In the genomic region with DNA sequence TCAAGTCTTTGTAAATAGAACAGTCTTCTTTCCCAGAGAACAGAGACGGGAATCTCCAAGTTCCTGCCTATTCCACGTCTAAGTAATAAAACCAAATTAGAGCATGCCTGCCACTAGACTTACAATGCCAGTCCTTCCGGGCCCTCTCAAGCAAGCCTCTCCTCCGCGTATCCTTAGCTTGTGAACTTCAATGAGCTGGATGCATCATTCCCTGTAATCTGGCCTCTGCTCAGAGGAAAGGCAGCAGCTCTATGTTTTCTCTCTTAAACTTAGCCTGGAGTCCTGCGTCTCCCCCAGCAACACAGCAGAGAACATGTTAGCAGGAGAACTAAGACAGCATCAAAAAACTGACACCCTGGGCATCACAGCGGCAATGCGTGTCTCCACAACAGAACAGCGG, we compare ENCODE assay signal across 1 cellular context.
TF ChIP-seq lines count a peak whose summit lies in the region.

No MANE protein-coding gene starts in this region.

TF ChIP-seq in GM23338, 12 proteins besides CTCF, POLR2A, EP300 and RAD21 (continued from another document):
- TF ChIP-seq, protein P1, sequence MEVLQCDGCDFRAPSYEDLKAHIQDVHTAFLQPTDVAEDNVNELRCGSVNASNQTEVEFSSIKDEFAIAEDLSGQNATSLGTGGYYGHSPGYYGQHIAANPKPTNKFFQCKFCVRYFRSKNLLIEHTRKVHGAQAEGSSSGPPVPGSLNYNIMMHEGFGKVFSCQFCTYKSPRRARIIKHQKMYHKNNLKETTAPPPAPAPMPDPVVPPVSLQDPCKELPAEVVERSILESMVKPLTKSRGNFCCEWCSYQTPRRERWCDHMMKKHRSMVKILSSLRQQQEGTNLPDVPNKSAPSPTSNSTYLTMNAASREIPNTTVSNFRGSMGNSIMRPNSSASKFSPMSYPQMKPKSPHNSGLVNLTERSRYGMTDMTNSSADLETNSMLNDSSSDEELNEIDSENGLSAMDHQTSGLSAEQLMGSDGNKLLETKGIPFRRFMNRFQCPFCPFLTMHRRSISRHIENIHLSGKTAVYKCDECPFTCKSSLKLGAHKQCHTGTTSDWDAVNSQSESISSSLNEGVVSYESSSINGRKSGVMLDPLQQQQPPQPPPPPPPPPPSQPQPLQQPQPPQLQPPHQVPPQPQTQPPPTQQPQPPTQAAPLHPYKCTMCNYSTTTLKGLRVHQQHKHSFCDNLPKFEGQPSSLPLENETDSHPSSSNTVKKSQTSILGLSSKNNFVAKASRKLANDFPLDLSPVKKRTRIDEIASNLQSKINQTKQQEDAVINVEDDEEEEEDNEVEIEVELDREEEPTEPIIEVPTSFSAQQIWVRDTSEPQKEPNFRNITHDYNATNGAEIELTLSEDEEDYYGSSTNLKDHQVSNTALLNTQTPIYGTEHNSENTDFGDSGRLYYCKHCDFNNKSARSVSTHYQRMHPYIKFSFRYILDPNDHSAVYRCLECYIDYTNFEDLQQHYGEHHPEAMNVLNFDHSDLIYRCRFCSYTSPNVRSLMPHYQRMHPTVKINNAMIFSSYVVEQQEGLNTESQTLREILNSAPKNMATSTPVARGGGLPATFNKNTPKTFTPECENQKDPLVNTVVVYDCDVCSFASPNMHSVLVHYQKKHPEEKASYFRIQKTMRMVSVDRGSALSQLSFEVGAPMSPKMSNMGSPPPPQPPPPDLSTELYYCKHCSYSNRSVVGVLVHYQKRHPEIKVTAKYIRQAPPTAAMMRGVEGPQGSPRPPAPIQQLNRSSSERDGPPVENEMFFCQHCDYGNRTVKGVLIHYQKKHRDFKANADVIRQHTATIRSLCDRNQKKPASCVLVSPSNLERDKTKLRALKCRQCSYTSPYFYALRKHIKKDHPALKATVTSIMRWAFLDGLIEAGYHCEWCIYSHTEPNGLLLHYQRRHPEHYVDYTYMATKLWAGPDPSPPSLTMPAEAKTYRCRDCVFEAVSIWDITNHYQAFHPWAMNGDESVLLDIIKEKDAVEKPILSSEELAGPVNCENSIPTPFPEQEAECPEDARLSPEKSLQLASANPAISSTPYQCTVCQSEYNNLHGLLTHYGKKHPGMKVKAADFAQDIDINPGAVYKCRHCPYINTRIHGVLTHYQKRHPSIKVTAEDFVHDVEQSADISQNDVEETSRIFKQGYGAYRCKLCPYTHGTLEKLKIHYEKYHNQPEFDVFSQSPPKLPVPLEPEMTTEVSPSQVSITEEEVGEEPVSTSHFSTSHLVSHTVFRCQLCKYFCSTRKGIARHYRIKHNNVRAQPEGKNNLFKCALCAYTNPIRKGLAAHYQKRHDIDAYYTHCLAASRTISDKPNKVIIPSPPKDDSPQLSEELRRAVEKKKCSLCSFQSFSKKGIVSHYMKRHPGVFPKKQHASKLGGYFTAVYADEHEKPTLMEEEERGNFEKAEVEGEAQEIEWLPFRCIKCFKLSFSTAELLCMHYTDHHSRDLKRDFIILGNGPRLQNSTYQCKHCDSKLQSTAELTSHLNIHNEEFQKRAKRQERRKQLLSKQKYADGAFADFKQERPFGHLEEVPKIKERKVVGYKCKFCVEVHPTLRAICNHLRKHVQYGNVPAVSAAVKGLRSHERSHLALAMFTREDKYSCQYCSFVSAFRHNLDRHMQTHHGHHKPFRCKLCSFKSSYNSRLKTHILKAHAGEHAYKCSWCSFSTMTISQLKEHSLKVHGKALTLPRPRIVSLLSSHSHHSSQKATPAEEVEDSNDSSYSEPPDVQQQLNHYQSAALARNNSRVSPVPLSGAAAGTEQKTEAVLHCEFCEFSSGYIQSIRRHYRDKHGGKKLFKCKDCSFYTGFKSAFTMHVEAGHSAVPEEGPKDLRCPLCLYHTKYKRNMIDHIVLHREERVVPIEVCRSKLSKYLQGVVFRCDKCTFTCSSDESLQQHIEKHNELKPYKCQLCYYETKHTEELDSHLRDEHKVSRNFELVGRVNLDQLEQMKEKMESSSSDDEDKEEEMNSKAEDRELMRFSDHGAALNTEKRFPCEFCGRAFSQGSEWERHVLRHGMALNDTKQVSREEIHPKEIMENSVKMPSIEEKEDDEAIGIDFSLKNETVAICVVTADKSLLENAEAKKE (CRISPR knock-in tag; IDR thresholded peaks at IDR 0.05): no peak
- no peak for TF ChIP-seq STAT1 (IDR thresholded peaks at IDR 0.05; ENCODE audit: unreplicated experiment)
- TF ChIP-seq, protein P2, sequence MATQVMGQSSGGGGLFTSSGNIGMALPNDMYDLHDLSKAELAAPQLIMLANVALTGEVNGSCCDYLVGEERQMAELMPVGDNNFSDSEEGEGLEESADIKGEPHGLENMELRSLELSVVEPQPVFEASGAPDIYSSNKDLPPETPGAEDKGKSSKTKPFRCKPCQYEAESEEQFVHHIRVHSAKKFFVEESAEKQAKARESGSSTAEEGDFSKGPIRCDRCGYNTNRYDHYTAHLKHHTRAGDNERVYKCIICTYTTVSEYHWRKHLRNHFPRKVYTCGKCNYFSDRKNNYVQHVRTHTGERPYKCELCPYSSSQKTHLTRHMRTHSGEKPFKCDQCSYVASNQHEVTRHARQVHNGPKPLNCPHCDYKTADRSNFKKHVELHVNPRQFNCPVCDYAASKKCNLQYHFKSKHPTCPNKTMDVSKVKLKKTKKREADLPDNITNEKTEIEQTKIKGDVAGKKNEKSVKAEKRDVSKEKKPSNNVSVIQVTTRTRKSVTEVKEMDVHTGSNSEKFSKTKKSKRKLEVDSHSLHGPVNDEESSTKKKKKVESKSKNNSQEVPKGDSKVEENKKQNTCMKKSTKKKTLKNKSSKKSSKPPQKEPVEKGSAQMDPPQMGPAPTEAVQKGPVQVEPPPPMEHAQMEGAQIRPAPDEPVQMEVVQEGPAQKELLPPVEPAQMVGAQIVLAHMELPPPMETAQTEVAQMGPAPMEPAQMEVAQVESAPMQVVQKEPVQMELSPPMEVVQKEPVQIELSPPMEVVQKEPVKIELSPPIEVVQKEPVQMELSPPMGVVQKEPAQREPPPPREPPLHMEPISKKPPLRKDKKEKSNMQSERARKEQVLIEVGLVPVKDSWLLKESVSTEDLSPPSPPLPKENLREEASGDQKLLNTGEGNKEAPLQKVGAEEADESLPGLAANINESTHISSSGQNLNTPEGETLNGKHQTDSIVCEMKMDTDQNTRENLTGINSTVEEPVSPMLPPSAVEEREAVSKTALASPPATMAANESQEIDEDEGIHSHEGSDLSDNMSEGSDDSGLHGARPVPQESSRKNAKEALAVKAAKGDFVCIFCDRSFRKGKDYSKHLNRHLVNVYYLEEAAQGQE (IDR thresholded peaks at IDR 0.05; ENCODE audit: unreplicated experiment): no peak
- TF ChIP-seq, protein P3, sequence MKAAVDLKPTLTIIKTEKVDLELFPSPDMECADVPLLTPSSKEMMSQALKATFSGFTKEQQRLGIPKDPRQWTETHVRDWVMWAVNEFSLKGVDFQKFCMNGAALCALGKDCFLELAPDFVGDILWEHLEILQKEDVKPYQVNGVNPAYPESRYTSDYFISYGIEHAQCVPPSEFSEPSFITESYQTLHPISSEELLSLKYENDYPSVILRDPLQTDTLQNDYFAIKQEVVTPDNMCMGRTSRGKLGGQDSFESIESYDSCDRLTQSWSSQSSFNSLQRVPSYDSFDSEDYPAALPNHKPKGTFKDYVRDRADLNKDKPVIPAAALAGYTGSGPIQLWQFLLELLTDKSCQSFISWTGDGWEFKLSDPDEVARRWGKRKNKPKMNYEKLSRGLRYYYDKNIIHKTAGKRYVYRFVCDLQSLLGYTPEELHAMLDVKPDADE (IDR thresholded peaks at IDR 0.05): no peak
- no peak for TF ChIP-seq JUNB (IDR thresholded peaks at IDR 0.05; ENCODE audit: unreplicated experiment)
- no peak for TF ChIP-seq NANOG (IDR thresholded peaks at IDR 0.05; ENCODE audit: borderline replicate concordance)
- no peak for TF ChIP-seq ZNF114 (CRISPR knock-in tag; IDR thresholded peaks at IDR 0.05)
- no peak for TF ChIP-seq CREB1 (CRISPR knock-in tag; IDR thresholded peaks at IDR 0.05; ENCODE audit: low read depth)
- no peak for TF ChIP-seq POLR2AphosphoS5 (IDR thresholded peaks at IDR 0.05; ENCODE audit: low read depth)
- no peak for TF ChIP-seq EZH2phosphoT487 (IDR thresholded peaks at IDR 0.05; ENCODE audit: unreplicated experiment)
